8 cellular contexts compared by ENCODE assay signal in genomic region chr12:118354503-118354902, GRCh38. TPM values are rescaled to one million over a fixed set of nuclear protein-coding genes. Genes with fewer than 3 reads are reported as not detected.
A peak's percentile ranks its signal among the peaks of the same experiment; 100 is the strongest.
DNase-seq lines count a peak whose midpoint lies in the region; ATAC-seq and TF ChIP-seq lines count a peak whose summit lies in the region.
"Not testable (repeated sequence)": the region's sequence is repeated elsewhere in the genome, so short reads cannot be mapped to it uniquely, and the experiment has no call there.

No MANE protein-coding gene starts in this region.

- H2AFZ ChIP-seq in GM23248; Karpas-422 (ENCODE audit: low read length): not testable (repeated sequence)

- ATAC-seq in activated CD8-positive, alpha-beta T cell treated with anti-CD3 and anti-CD28 coated beads for 36 hours; activated naive CD8-positive, alpha-beta T cell treated with anti-CD3 and anti-CD28 coated beads, Interleukin-2, amount 50 U/mL, for 24 hours; natural killer cell; stimulated activated effector memory CD8-positive, alpha-beta T cell treated with anti-CD3 and anti-CD28 coated beads, Interleukin-12 subunit alpha, Interleukin-12 subunit beta, amount 100 ng/mL, for 72 hours: not testable (repeated sequence)

- H3K27ac Mint-ChIP-seq in activated CD8-positive, alpha-beta T cell treated with anti-CD3 and anti-CD28 coated beads for 36 hours, result peak overlapping the region; percentile 3
- H3K27ac Mint-ChIP-seq in activated naive CD8-positive, alpha-beta T cell treated with anti-CD3 and anti-CD28 coated beads, Interleukin-2, amount 50 U/mL, for 24 hours, result peak overlapping the region; percentile 64
- H3K27ac Mint-ChIP-seq in endothelial cell (ENCODE audit: unreplicated experiment), result not testable (repeated sequence)
- peak overlapping the region; percentile 90 to 91 for H3K27ac Mint-ChIP-seq in natural killer cell
- H3K27ac Mint-ChIP-seq in stimulated activated effector memory CD8-positive, alpha-beta T cell treated with anti-CD3 and anti-CD28 coated beads, Interleukin-12 subunit alpha, Interleukin-12 subunit beta, amount 100 ng/mL, for 72 hours, result peak overlapping the region; percentile 76

- CTCF ChIA-PET in activated CD8-positive, alpha-beta T cell treated with anti-CD3 and anti-CD28 coated beads for 36 hours (lab: Charles Lee), result interaction anchor here (8.5 kb wide), 1 partner anchor 23 kb away, joined by 129 read pairs; the partner anchor contains the start of gene SUDS3

- H3K9me3 Mint-ChIP-seq in activated CD8-positive, alpha-beta T cell treated with anti-CD3 and anti-CD28 coated beads for 36 hours; activated naive CD8-positive, alpha-beta T cell treated with anti-CD3 and anti-CD28 coated beads, Interleukin-2, amount 50 U/mL, for 24 hours; endothelial cell (ENCODE audit: unreplicated experiment); natural killer cell; stimulated activated effector memory CD8-positive, alpha-beta T cell treated with anti-CD3 and anti-CD28 coated beads, Interleukin-12 subunit alpha, Interleukin-12 subunit beta, amount 100 ng/mL, for 72 hours: not testable (repeated sequence)

- H4K20me1 ChIP-seq in BLaER1; GM23248 (ENCODE audit: insufficient read depth); Karpas-422 (ENCODE audit: insufficient read depth, low read depth, low read length): not testable (repeated sequence)

- not testable (repeated sequence) for H3K4me3 Mint-ChIP-seq in activated CD8-positive, alpha-beta T cell treated with anti-CD3 and anti-CD28 coated beads for 36 hours; activated naive CD8-positive, alpha-beta T cell treated with anti-CD3 and anti-CD28 coated beads, Interleukin-2, amount 50 U/mL, for 24 hours; stimulated activated effector memory CD8-positive, alpha-beta T cell treated with anti-CD3 and anti-CD28 coated beads, Interleukin-12 subunit alpha, Interleukin-12 subunit beta, amount 100 ng/mL, for 72 hours
- H3K4me3 Mint-ChIP-seq in endothelial cell (ENCODE audit: unreplicated experiment) (peak overlapping the region; percentile 31), natural killer cell (peak overlapping the region; percentile 49)

- H3K9ac ChIP-seq in BLaER1; GM23248; Karpas-422 (ENCODE audit: low read length): not testable (repeated sequence)

- not testable (repeated sequence) for TF ChIP-seq CTCF in activated CD8-positive, alpha-beta T cell treated with anti-CD3 and anti-CD28 coated beads for 36 hours (IDR thresholded peaks at IDR 0.05); endothelial cell (IDR thresholded peaks at IDR 0.05; ENCODE audit: unreplicated experiment); natural killer cell (IDR thresholded peaks at IDR 0.05)

- not testable (repeated sequence) for DNase-seq in GM23248; Karpas-422; activated CD8-positive, alpha-beta T cell treated with anti-CD3 and anti-CD28 coated beads for 36 hours; activated naive CD8-positive, alpha-beta T cell treated with anti-CD3 and anti-CD28 coated beads, Interleukin-2, amount 50 U/mL, for 24 hours; endothelial cell (ENCODE audit: low spot score); natural killer cell; stimulated activated effector memory CD8-positive, alpha-beta T cell treated with anti-CD3 and anti-CD28 coated beads, Interleukin-12 subunit alpha, Interleukin-12 subunit beta, amount 100 ng/mL, for 72 hours (ENCODE audit: low spot score in 2 of 2)

- WGBS in GM23248 (ENCODE audit: low coverage in 1 of 2, low lambda C conversion rate in 2 of 2, missing lambda C conversion rate in 2 of 2), 2 experiments, result 86% methylated on average over 4 of the region's 4 CpGs

- peaks cover 48% of the 10 kb centered on the region for H3K4me1 ChIP-seq in BLaER1
- peaks cover 47% of the 10 kb centered on the region for H3K4me1 ChIP-seq in GM23248 (ENCODE audit: insufficient read depth)
- H3K4me1 ChIP-seq in Karpas-422 (ENCODE audit: low read length), result peaks cover 45% of the 10 kb centered on the region

- H3K36me3 ChIP-seq in BLaER1 (peaks cover 35% of the 10 kb centered on the region), Karpas-422 (ENCODE audit: insufficient read depth, low read length) (peaks cover 16% of the 10 kb centered on the region; the same call in 1 of the 2 replicates)
- H3K36me3 ChIP-seq in GM23248 (ENCODE audit: low read depth), result not testable (repeated sequence)

- H3F3A ChIP-seq in GM23248 (ENCODE audit: insufficient read depth), result peaks cover 37% of the 10 kb centered on the region

- peaks cover 45% of the 10 kb centered on the region for H3K4me1 Mint-ChIP-seq in activated CD8-positive, alpha-beta T cell treated with anti-CD3 and anti-CD28 coated beads for 36 hours (ENCODE audit: low read depth)
- peaks cover 58% of the 10 kb centered on the region for H3K4me1 Mint-ChIP-seq in activated naive CD8-positive, alpha-beta T cell treated with anti-CD3 and anti-CD28 coated beads, Interleukin-2, amount 50 U/mL, for 24 hours
- H3K4me1 Mint-ChIP-seq in endothelial cell (ENCODE audit: unreplicated experiment) (peaks cover 18% of the 10 kb centered on the region), natural killer cell (peaks cover 53 to 66% of the 10 kb centered on the region in 2 donors)
- peaks cover 44% of the 10 kb centered on the region for H3K4me1 Mint-ChIP-seq in stimulated activated effector memory CD8-positive, alpha-beta T cell treated with anti-CD3 and anti-CD28 coated beads, Interleukin-12 subunit alpha, Interleukin-12 subunit beta, amount 100 ng/mL, for 72 hours

- H3K9me2 ChIP-seq in GM23248 (ENCODE audit: insufficient read depth); Karpas-422 (replicated peaks; ENCODE audit: insufficient read depth, low read length): not testable (repeated sequence)

- H3K4me2 ChIP-seq in BLaER1, result 0 out of 2 replicates have a peak overlapping the region, but pooled peaks have one; percentile 90
- not testable (repeated sequence) for H3K4me2 ChIP-seq in GM23248 (ENCODE audit: unreplicated experiment); Karpas-422 (ENCODE audit: low read depth, low read length, poor library complexity, severe bottlenecking)

- peak overlapping the region; percentile 42; the same call in 1 of the 2 replicates for H3K4me3 ChIP-seq in BLaER1
- H3K4me3 ChIP-seq in GM23248; Karpas-422 (ENCODE audit: low read length): not testable (repeated sequence)

- intact Hi-C loops in activated CD8-positive, alpha-beta T cell treated with anti-CD3 and anti-CD28 coated beads for 36 hours (cut with micrococcal nuclease); natural killer cell (cut with micrococcal nuclease): not testable (repeated sequence)

- H3K79me2 ChIP-seq in GM23248 (ENCODE audit: insufficient read depth) (peaks cover 88% of the 10 kb centered on the region), Karpas-422 (ENCODE audit: low read length) (peaks cover 95% of the 10 kb centered on the region)

- peaks cover 42% of the 10 kb centered on the region for H3K9me3 ChIP-seq in BLaER1
- not testable (repeated sequence) for H3K9me3 ChIP-seq in GM23248 (ENCODE audit: low read depth); Karpas-422 (ENCODE audit: low read length)

- POLR2A ChIA-PET in activated CD8-positive, alpha-beta T cell treated with anti-CD3 and anti-CD28 coated beads for 36 hours (lab: Charles Lee), result not testable (repeated sequence)

- in situ Hi-C loops in GM23248 (cut with MboI), result not testable (repeated sequence)

- not testable (repeated sequence) for H3K27me3 Mint-ChIP-seq in activated CD8-positive, alpha-beta T cell treated with anti-CD3 and anti-CD28 coated beads for 36 hours; activated naive CD8-positive, alpha-beta T cell treated with anti-CD3 and anti-CD28 coated beads, Interleukin-2, amount 50 U/mL, for 24 hours; endothelial cell (ENCODE audit: unreplicated experiment); natural killer cell (ENCODE audit: low read depth in 2 of 2)

- peaks cover 24% of the 10 kb centered on the region for H3K36me3 Mint-ChIP-seq in activated CD8-positive, alpha-beta T cell treated with anti-CD3 and anti-CD28 coated beads for 36 hours (ENCODE audit: low read depth)
- peaks cover 26% of the 10 kb centered on the region for H3K36me3 Mint-ChIP-seq in activated naive CD8-positive, alpha-beta T cell treated with anti-CD3 and anti-CD28 coated beads, Interleukin-2, amount 50 U/mL, for 24 hours (ENCODE audit: low read depth)
- H3K36me3 Mint-ChIP-seq in endothelial cell (ENCODE audit: low read depth, unreplicated experiment); natural killer cell; stimulated activated effector memory CD8-positive, alpha-beta T cell treated with anti-CD3 and anti-CD28 coated beads, Interleukin-12 subunit alpha, Interleukin-12 subunit beta, amount 100 ng/mL, for 72 hours: not testable (repeated sequence)

- H3K27me3 ChIP-seq in BLaER1; GM23248 (replicated peaks; ENCODE audit: insufficient read depth); Karpas-422 (ENCODE audit: low read length): not testable (repeated sequence)

- H3K27ac ChIP-seq in BLaER1, result not testable (repeated sequence)
- peak overlapping the region; percentile 98 for H3K27ac ChIP-seq in GM23248
- H3K27ac ChIP-seq in Karpas-422 (ENCODE audit: low read length), result peak overlapping the region; percentile 50; the same call in 1 of the 2 replicates

RNA-seq across cellular contexts. Expression of gene TAOK3, which starts 18.2 kb away (rescaled TPM):
- total RNA-seq in GM23248 (2014; rRNA removed; shearing (Covaris generic)), result 17.8 and 30.0 TPM in 2 replicates
- 49.8 TPM in 2 replicates for polyA plus RNA-seq in GM23248 (2016; fragmentation: Nextera tagmentation; extraction: Ambion mirVana)
- total RNA-seq in Karpas-422 (2014; rRNA removed; shearing (Covaris generic); ENCODE audit: low replicate concordance), result 86.7 and 88.4 TPM in 2 replicates
- total RNA-seq in activated CD8-positive, alpha-beta T cell treated with anti-CD3 and anti-CD28 coated beads for 36 hours, result 10 to 100 TPM; 46.0 to 47.1 TPM
- total RNA-seq in endothelial cell (ENCODE audit: unreplicated experiment) (16.5 TPM), natural killer cell (100 to 1,000 TPM; 155 to 166 (median 157) TPM)

RNA-seq across cellular contexts. Expression of gene SUDS3, which starts 21.9 kb away (rescaled TPM):
- total RNA-seq in GM23248 (2014; rRNA removed; shearing (Covaris generic)), result 27.1 and 42.7 TPM in 2 replicates
- polyA plus RNA-seq in GM23248 (2016; fragmentation: Nextera tagmentation; extraction: Ambion mirVana), result 17.2 and 17.6 TPM in 2 replicates
- 41.5 and 55.0 TPM in 2 replicates for total RNA-seq in Karpas-422 (2014; rRNA removed; shearing (Covaris generic); ENCODE audit: low replicate concordance)
- total RNA-seq in activated CD8-positive, alpha-beta T cell treated with anti-CD3 and anti-CD28 coated beads for 36 hours, result 10 to 100 TPM; 18.0 to 19.8 TPM
- total RNA-seq in endothelial cell (ENCODE audit: unreplicated experiment), result 27.2 TPM
- total RNA-seq in natural killer cell, result 10 to 100 TPM; 27.5 to 40.3 (median 35.7) TPM
